In the genomic region with DNA sequence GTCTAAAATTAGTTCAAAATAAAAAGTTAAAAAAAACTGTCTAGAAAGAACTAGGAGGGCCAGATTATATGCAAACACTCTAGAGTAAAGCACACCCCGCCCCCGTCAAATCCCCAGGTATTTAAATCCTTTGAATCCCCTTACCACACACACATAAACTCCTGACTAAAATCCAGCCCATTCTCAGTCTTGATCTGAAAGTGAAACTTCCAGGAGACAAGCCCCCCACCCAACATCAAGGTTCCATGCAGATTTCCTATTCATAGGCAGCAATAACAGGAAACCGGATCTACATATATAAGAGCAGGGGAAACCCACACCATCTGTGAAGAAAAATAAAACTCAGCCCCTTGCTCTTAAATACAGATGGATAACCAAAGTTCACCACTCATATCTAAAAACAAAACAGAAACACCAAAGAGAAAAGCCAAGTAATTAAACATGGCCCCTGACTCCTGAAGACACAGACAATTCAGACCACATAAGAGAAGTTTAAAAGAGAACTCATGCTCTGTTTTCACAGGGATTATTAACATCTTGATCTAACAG, we compare ENCODE assay signal across 8 cellular contexts.
DNase-seq lines count a peak whose midpoint lies in the region; ATAC-seq, FAIRE-seq and TF ChIP-seq lines count a peak whose summit lies in the region.

No MANE protein-coding gene starts in this region.

- H3K27ac ChIP-seq in iPS-20b (ENCODE audit: low read length) = peak overlapping the region; percentile 30

- H3K36me3 ChIP-seq in Loucy (ENCODE audit: insufficient read depth, low read length) (no peaks in the 10 kb centered on the region), iPS-20b (ENCODE audit: insufficient read depth, low read depth, low read length) (no peaks in the 10 kb centered on the region)

- no peak for TF ChIP-seq CTCF in Loucy (conservative IDR thresholded peaks at IDR 0.05; ENCODE audit: low read length)

- H3F3A ChIP-seq in Loucy (ENCODE audit: low read depth) = no peaks in the 10 kb centered on the region

- no peak for DNase-seq in RCC 7860 (ENCODE audit: low spot score)
- DNase-seq in DMS79 treated with DMSO at 0.1 percent for 48 hours (lab: John Stamatoyannopoulos, UW) = no peak
- DNase-seq in C1 segment of cervical spinal cord (lab: John Stamatoyannopoulos, UW) = no peak
- DNase-seq in HuH-7 (ENCODE audit: low spot score) = no peak

- H3K4me2 ChIP-seq in Loucy (ENCODE audit: low read depth, low read length, poor library complexity, severe bottlenecking) = peak overlapping the region; percentile 8

- H2AFZ ChIP-seq in Loucy (ENCODE audit: low read length) = no peak overlapping the region

- H3K9me2 ChIP-seq in Loucy (replicated peaks; ENCODE audit: low read depth, low read length) = no peaks in the 10 kb centered on the region

- H3K9me3 ChIP-seq in Loucy (ENCODE audit: insufficient read depth, low read depth, low read length) = no peaks in the 10 kb centered on the region
- no peaks in the 10 kb centered on the region for H3K9me3 ChIP-seq in iPS-20b (ENCODE audit: insufficient read depth, low read depth, low read length)

- peaks cover 4% of the 10 kb centered on the region for H3K4me1 ChIP-seq in Loucy (ENCODE audit: insufficient read depth, low read length, poor library complexity, severe bottlenecking)
- peaks cover 8% of the 10 kb centered on the region; the same call in 1 of the 2 replicates for H3K4me1 ChIP-seq in iPS-20b (ENCODE audit: insufficient read depth, low read length)

- H3K27me3 ChIP-seq in Loucy (ENCODE audit: insufficient read depth, low read length, poor library complexity, severe bottlenecking) (no peaks in the 10 kb centered on the region), iPS-20b (ENCODE audit: insufficient read depth, low read length) (no peaks in the 10 kb centered on the region)

- H3K4me3 ChIP-seq in Loucy (ENCODE audit: low read length, poor library complexity, severe bottlenecking) = no peak overlapping the region
- no peak overlapping the region for H3K4me3 ChIP-seq in iPS-20b (ENCODE audit: low read length)

- no peak for FAIRE-seq in RCC 7860 (lab: Jason Lieb, UNC)

- H3K79me2 ChIP-seq in Loucy (ENCODE audit: insufficient read depth, low read length) = no peaks in the 10 kb centered on the region

- H3K9ac ChIP-seq in Loucy (ENCODE audit: low read depth, low read length, poor library complexity, severe bottlenecking) (no peak overlapping the region), iPS-20b (ENCODE audit: low read depth, low read length) (peak overlapping the region; percentile 1; the same call in 1 of the 2 replicates)

- peak; percentile 94 for ATAC-seq in GM18508 (IDR thresholded peaks at IDR 0.05; ENCODE audit: insufficient read depth, unreplicated experiment)
- ATAC-seq in GM21825 (IDR thresholded peaks at IDR 0.05; ENCODE audit: unreplicated experiment) = peak; percentile 94

- no peaks in the 10 kb centered on the region for H4K20me1 ChIP-seq in Loucy (ENCODE audit: insufficient read depth, low read length, poor library complexity, severe bottlenecking)
